Comparison of ENCODE assay signal across 28 cellular contexts in genomic region chr12:42448841-42449240, GRCh38.
"Had no signal": no experiment of that assay in that cellular context is flagged by ENCODE, and none has a peak within 500 bp of the region (broad histone marks: within the 10 kb centered on the region; RNA-seq: fewer than 3 reads in every experiment).

No MANE protein-coding gene starts in this region.

- H3K9me3 Mint-ChIP-seq: activated T-helper 2 cell treated with anti-CD3 and anti-CD28 coated beads, Interferon-gamma antibody, Interleukin-2, Interleukin-4, amounts not matched to agents 10 μg/mL and 5 μg/mL and 100 μg/mL, durations not matched to agents 14 hours and 24 hours and 36 hours; central memory CD8-positive, alpha-beta T cell; effector memory CD8-positive, alpha-beta T cell; natural killer cell had no signal

- H3K27me3 Mint-ChIP-seq: activated naive CD8-positive, alpha-beta T cell; central memory CD8-positive, alpha-beta T cell; effector memory CD8-positive, alpha-beta T cell; progenitor cell of endocrine pancreas; T-helper 17 cell had no signal

- H3K4me1 Mint-ChIP-seq: central memory CD8-positive, alpha-beta T cell; natural killer cell; T-helper 17 cell had no signal

- H3K4me3 Mint-ChIP-seq: activated naive CD8-positive, alpha-beta T cell; activated T-cell treated with anti-CD3 and anti-CD28 coated beads, Interleukin-2, amount 50 U/mL, for 4 hours; central memory CD8-positive, alpha-beta T cell; effector memory CD8-positive, alpha-beta T cell; natural killer cell; T-helper 17 cell had no signal

- FAIRE-seq: endothelial cell of umbilical vein, keratinocyte had no signal

- ATAC-seq: activated T-cell treated with anti-CD3 and anti-CD28 coated beads, Interleukin-2, amount 50 U/mL, for 4 hours; effector memory CD8-positive, alpha-beta T cell; esophagus mucosa; gastroesophageal sphincter; left lobe of liver; lower lobe of right lung; natural killer cell; stimulated activated naive CD8-positive, alpha-beta T cell treated with anti-CD3 and anti-CD28 coated beads, Interleukin-15, Interleukin-2, amounts not matched to agents 100 U/mL and 50 U/mL, for 24 hours; T-helper 17 cell had no signal

- DNase-seq: activated CD4-positive, alpha-beta T cell treated with anti-CD3 and anti-CD28 coated beads for 4 hours; activated CD4-positive, alpha-beta T cell treated with anti-CD3 and anti-CD28 coated beads, Interleukin-2, amount 50 U/mL, for 48 hours; activated CD4-positive, CD25-positive, alpha-beta regulatory T cell; activated CD8-positive, alpha-beta memory T cell treated with anti-CD3 and anti-CD28 coated beads, Interleukin-2, amount 50 U/mL, for 48 hours; activated naive CD4-positive, alpha-beta T cell; activated T-cell treated with anti-CD3 and anti-CD28 coated beads, Interleukin-2, amount 50 U/mL, for 4 hours; adrenal gland; colonic mucosa; dorsolateral prefrontal cortex; effector memory CD8-positive, alpha-beta T cell; heart left ventricle; lower lobe of right lung; natural killer cell; retina; spleen; stimulated activated CD4-positive, alpha-beta T cell treated with anti-CD3 and anti-CD28 coated beads, Interleukin-4, amount 100 ng/mL, for 1 hour; stimulated activated naive CD8-positive, alpha-beta T cell treated with anti-CD3 and anti-CD28 coated beads, Interleukin-15, Interleukin-2, amounts not matched to agents 100 U/mL and 50 U/mL, for 24 hours; T-helper 17 cell; tibial artery had no signal

- H3K27ac Mint-ChIP-seq: activated naive CD8-positive, alpha-beta T cell; activated T-helper 2 cell treated with anti-CD3 and anti-CD28 coated beads, Interferon-gamma antibody, Interleukin-2, Interleukin-4, amounts not matched to agents 10 μg/mL and 5 μg/mL and 100 μg/mL, durations not matched to agents 14 hours and 24 hours and 36 hours; effector memory CD8-positive, alpha-beta T cell had no signal
